Comparison of ENCODE assay signal across 19 cellular contexts in the genomic region with DNA sequence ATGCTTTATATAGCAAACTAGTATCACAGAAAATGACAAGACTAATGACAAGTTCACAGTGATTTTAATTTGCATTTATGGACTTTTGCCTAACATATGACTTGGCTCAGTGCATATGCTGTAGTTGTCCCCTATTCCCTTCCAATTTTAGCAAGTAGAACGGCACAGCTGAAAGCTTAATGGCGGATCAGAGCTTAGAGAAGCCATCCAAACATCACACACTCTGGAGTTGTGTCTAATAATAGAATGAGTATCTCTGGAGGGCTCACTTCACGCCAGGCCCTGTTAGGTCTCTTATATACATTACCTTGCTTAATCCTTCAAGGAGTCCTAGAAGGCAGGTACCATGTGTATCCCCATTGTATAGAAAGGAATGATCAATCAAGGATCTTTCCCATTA. TPM values are rescaled to one million over a fixed set of nuclear protein-coding genes. Genes with fewer than 3 reads are reported as not detected.
"Had no signal": no experiment of that assay in that cellular context is flagged by ENCODE, and none has a peak within 500 bp of the region (broad histone marks: within the 10 kb centered on the region; RNA-seq: fewer than 3 reads in every experiment).

No MANE protein-coding gene starts in this region.

- H3K27me3 ChIP-seq: body of pancreas, upper lobe of left lung had no signal

- H3K4me1 ChIP-seq: body of pancreas, upper lobe of left lung had no signal

- H3K9me3 Mint-ChIP-seq: activated naive CD4-positive, alpha-beta T cell treated with anti-CD3 and anti-CD28 coated beads, Interleukin-2, amount 10 ng/mL, durations not matched to agents 7 days and 5 days; activated T-helper 17 cell treated with anti-CD3 and anti-CD28 coated beads, Interleukin-2, amount 50 U/mL, for 72 hours; naive thymus-derived CD4-positive, alpha-beta T cell; T-helper 1 cell treated with Interleukin-12 subunit alpha and Interleukin-12 subunit beta and Interleukin-4 antibody, amounts not matched to agents 30 μg/mL and 1 μg/mL, for 36 hours had no signal

- H3K27ac ChIP-seq: body of pancreas, upper lobe of left lung had no signal

- DNase-seq: activated CD4-positive, alpha-beta T cell treated with anti-CD3 and anti-CD28 coated beads for 4 hours; activated naive CD4-positive, alpha-beta T cell treated with anti-CD3 and anti-CD28 coated beads, Interleukin-2, amount 10 ng/mL, durations not matched to agents 7 days and 5 days; amygdala; body of pancreas; cortex of kidney; effector memory CD4-positive, alpha-beta T cell; foreskin melanocyte; head of caudate nucleus; left colon; naive thymus-derived CD4-positive, alpha-beta T cell; retina; SHP77 treated with DMSO at 0.1 percent for 48 hours; small intestine; stimulated activated CD4-positive, alpha-beta T cell treated with anti-CD3 and anti-CD28 coated beads, Interleukin-4, amount 100 ng/mL, for 24 hours; stimulated activated naive CD4-positive, alpha-beta T cell treated with Interleukin-2 at 50 U/mL for 16 hours; upper lobe of left lung had no signal

- H3K4me3 ChIP-seq: body of pancreas, upper lobe of left lung had no signal

- H3K27ac Mint-ChIP-seq: activated naive CD4-positive, alpha-beta T cell treated with anti-CD3 and anti-CD28 coated beads, Interleukin-2, amount 10 ng/mL, durations not matched to agents 7 days and 5 days; naive thymus-derived CD4-positive, alpha-beta T cell; T-helper 1 cell treated with Interleukin-12 subunit alpha and Interleukin-12 subunit beta and Interleukin-4 antibody, amounts not matched to agents 30 μg/mL and 1 μg/mL, for 36 hours had no signal

- H3K4me3 Mint-ChIP-seq: activated naive CD4-positive, alpha-beta T cell treated with anti-CD3 and anti-CD28 coated beads, Interleukin-2, amount 10 ng/mL, durations not matched to agents 7 days and 5 days; activated T-helper 17 cell treated with anti-CD3 and anti-CD28 coated beads, Interleukin-2, amount 50 U/mL, for 72 hours; naive thymus-derived CD4-positive, alpha-beta T cell; T-helper 1 cell treated with Interleukin-12 subunit alpha and Interleukin-12 subunit beta and Interleukin-4 antibody, amounts not matched to agents 30 μg/mL and 1 μg/mL, for 36 hours had no signal

- H3K9me3 ChIP-seq: body of pancreas, upper lobe of left lung had no signal

- H3K27me3 Mint-ChIP-seq: activated naive CD4-positive, alpha-beta T cell treated with anti-CD3 and anti-CD28 coated beads, Interleukin-2, amount 10 ng/mL, durations not matched to agents 7 days and 5 days; activated T-helper 17 cell treated with anti-CD3 and anti-CD28 coated beads, Interleukin-2, amount 50 U/mL, for 72 hours; naive thymus-derived CD4-positive, alpha-beta T cell had no signal

- H3K4me1 Mint-ChIP-seq: activated naive CD4-positive, alpha-beta T cell treated with anti-CD3 and anti-CD28 coated beads, Interleukin-2, amount 10 ng/mL, durations not matched to agents 7 days and 5 days had no signal

- ATAC-seq: body of pancreas; left colon; naive thymus-derived CD4-positive, alpha-beta T cell; SK-N-SH treated with all-trans-retinoic acid at 6 μM for 48 hours had no signal

RNA-seq across cellular contexts. Expression of gene CDKN3, which starts 31.1 kb away (rescaled TPM):
- total RNA-seq: body of pancreas had no signal
